In genomic region chr18:8401606-8402005, GRCh38 we compare ENCODE assay signal across 33 cellular contexts.
"Had no signal": no experiment of that assay in that cellular context is flagged by ENCODE, and none has a peak within 500 bp of the region (broad histone marks: within the 10 kb centered on the region; RNA-seq: fewer than 3 reads in every experiment).

No MANE protein-coding gene starts in this region.

- H3K9me3 Mint-ChIP-seq: activated B cell treated with CpG ODN at 0.5 μM for 24 hours; activated CD4-positive, alpha-beta memory T cell treated with anti-CD3 and anti-CD28 coated beads for 36 hours; activated CD4-positive, alpha-beta T cell treated with anti-CD3 and anti-CD28 coated beads, Interleukin-2, amount 10 ng/mL, durations not matched to agents 24 days and 14 days; activated CD8-positive, alpha-beta T cell treated with anti-CD3 and anti-CD28 coated beads for 36 hours; activated naive CD4-positive, alpha-beta T cell treated with anti-CD3 and anti-CD28 coated beads, Interleukin-2, amount 10 ng/mL, durations not matched to agents 7 days and 5 days; activated naive CD4-positive, alpha-beta T cell treated with anti-CD3 and anti-CD28 coated beads, Interleukin-2, amount 50 U/mL, for 24 hours; activated naive CD8-positive, alpha-beta T cell treated with anti-CD3 and anti-CD28 coated beads, Interleukin-2, amount 10 ng/mL, durations not matched to agents 7 days and 5 days; activated naive CD8-positive, alpha-beta T cell treated with anti-CD3 and anti-CD28 coated beads, Interleukin-2, amount 50 U/mL, for 24 hours; activated T-cell treated with anti-CD3 and anti-CD28 coated beads, Interleukin-2, amount 50 U/mL, for 24 hours; activated T-helper 2 cell treated with anti-CD3 and anti-CD28 coated beads, Interferon-gamma antibody, Interleukin-2, Interleukin-4, amounts not matched to agents 10 μg/mL and 5 μg/mL and 100 μg/mL, durations not matched to agents 14 hours and 24 hours and 36 hours; brain; T-helper 1 cell treated with Interleukin-12 subunit alpha and Interleukin-12 subunit beta and Interleukin-4 antibody, amounts not matched to agents 30 μg/mL and 1 μg/mL, for 36 hours; T-helper 2 cell treated with Interferon-gamma antibody and Interleukin-4, amounts not matched to agents 5 μg/mL and 100 μg/mL, for 36 hours had no signal

- H3K4me3 Mint-ChIP-seq: activated B cell treated with CpG ODN at 0.5 μM for 24 hours; activated CD4-positive, alpha-beta memory T cell treated with anti-CD3 and anti-CD28 coated beads for 36 hours; activated CD4-positive, alpha-beta T cell treated with anti-CD3 and anti-CD28 coated beads, Interleukin-2, amount 10 ng/mL, durations not matched to agents 24 days and 14 days; activated CD8-positive, alpha-beta memory T cell treated with anti-CD3 and anti-CD28 coated beads, Interleukin-2, amount 10 ng/mL, durations not matched to agents 7 days and 5 days; activated CD8-positive, alpha-beta T cell treated with anti-CD3 and anti-CD28 coated beads for 36 hours; activated naive CD4-positive, alpha-beta T cell treated with anti-CD3 and anti-CD28 coated beads, Interleukin-2, amount 10 ng/mL, durations not matched to agents 7 days and 5 days; activated naive CD4-positive, alpha-beta T cell treated with anti-CD3 and anti-CD28 coated beads, Interleukin-2, amount 50 U/mL, for 24 hours; activated naive CD8-positive, alpha-beta T cell; activated naive CD8-positive, alpha-beta T cell treated with anti-CD3 and anti-CD28 coated beads, Interleukin-2, amount 10 ng/mL, durations not matched to agents 7 days and 5 days; activated naive CD8-positive, alpha-beta T cell treated with anti-CD3 and anti-CD28 coated beads, Interleukin-2, amount 50 U/mL, for 24 hours; activated T-cell treated with anti-CD3 and anti-CD28 coated beads, Interleukin-2, amount 50 U/mL, for 24 hours; brain; T-helper 1 cell treated with Interleukin-12 subunit alpha and Interleukin-12 subunit beta and Interleukin-4 antibody, amounts not matched to agents 30 μg/mL and 1 μg/mL, for 36 hours; T-helper 2 cell treated with Interferon-gamma antibody and Interleukin-4, amounts not matched to agents 5 μg/mL and 100 μg/mL, for 36 hours had no signal

- H3K4me3 ChIP-seq: ascending aorta, cardiac muscle cell had no signal

- H3K27ac Mint-ChIP-seq: activated B cell treated with CpG ODN at 0.5 μM for 24 hours; activated CD4-positive, alpha-beta memory T cell treated with anti-CD3 and anti-CD28 coated beads for 36 hours; activated CD4-positive, alpha-beta T cell treated with anti-CD3 and anti-CD28 coated beads, Interleukin-2, amount 10 ng/mL, durations not matched to agents 24 days and 14 days; activated CD8-positive, alpha-beta memory T cell treated with anti-CD3 and anti-CD28 coated beads, Interleukin-2, amount 10 ng/mL, durations not matched to agents 7 days and 5 days; activated CD8-positive, alpha-beta T cell treated with anti-CD3 and anti-CD28 coated beads for 36 hours; activated naive CD4-positive, alpha-beta T cell treated with anti-CD3 and anti-CD28 coated beads, Interleukin-2, amount 10 ng/mL, durations not matched to agents 7 days and 5 days; activated naive CD4-positive, alpha-beta T cell treated with anti-CD3 and anti-CD28 coated beads, Interleukin-2, amount 50 U/mL, for 24 hours; activated naive CD8-positive, alpha-beta T cell; activated naive CD8-positive, alpha-beta T cell treated with anti-CD3 and anti-CD28 coated beads, Interleukin-2, amount 10 ng/mL, durations not matched to agents 7 days and 5 days; activated naive CD8-positive, alpha-beta T cell treated with anti-CD3 and anti-CD28 coated beads, Interleukin-2, amount 50 U/mL, for 24 hours; activated T-cell treated with anti-CD3 and anti-CD28 coated beads, Interleukin-2, amount 50 U/mL, for 24 hours; activated T-helper 2 cell treated with anti-CD3 and anti-CD28 coated beads, Interferon-gamma antibody, Interleukin-2, Interleukin-4, amounts not matched to agents 10 μg/mL and 5 μg/mL and 100 μg/mL, durations not matched to agents 14 hours and 24 hours and 36 hours; T-helper 1 cell treated with Interleukin-12 subunit alpha and Interleukin-12 subunit beta and Interleukin-4 antibody, amounts not matched to agents 30 μg/mL and 1 μg/mL, for 36 hours; T-helper 2 cell treated with Interferon-gamma antibody and Interleukin-4, amounts not matched to agents 5 μg/mL and 100 μg/mL, for 36 hours had no signal

- H3K27me3 ChIP-seq: ascending aorta, cardiac muscle cell had no signal

- H3K4me1 Mint-ChIP-seq: activated B cell treated with CpG ODN at 0.5 μM for 24 hours; activated CD4-positive, alpha-beta T cell treated with anti-CD3 and anti-CD28 coated beads, Interleukin-2, amount 10 ng/mL, durations not matched to agents 24 days and 14 days; activated CD8-positive, alpha-beta memory T cell treated with anti-CD3 and anti-CD28 coated beads, Interleukin-2, amount 10 ng/mL, durations not matched to agents 7 days and 5 days; activated naive CD4-positive, alpha-beta T cell treated with anti-CD3 and anti-CD28 coated beads, Interleukin-2, amount 10 ng/mL, durations not matched to agents 7 days and 5 days; activated naive CD4-positive, alpha-beta T cell treated with anti-CD3 and anti-CD28 coated beads, Interleukin-2, amount 50 U/mL, for 24 hours; activated naive CD8-positive, alpha-beta T cell treated with anti-CD3 and anti-CD28 coated beads, Interleukin-2, amount 10 ng/mL, durations not matched to agents 7 days and 5 days; activated naive CD8-positive, alpha-beta T cell treated with anti-CD3 and anti-CD28 coated beads, Interleukin-2, amount 50 U/mL, for 24 hours had no signal

- H3K36me3 ChIP-seq: WERI-Rb-1 had no signal

- H3K27me3 Mint-ChIP-seq: activated B cell treated with CpG ODN at 0.5 μM for 24 hours; activated CD4-positive, alpha-beta memory T cell treated with anti-CD3 and anti-CD28 coated beads for 36 hours; activated CD4-positive, alpha-beta T cell treated with anti-CD3 and anti-CD28 coated beads, Interleukin-2, amount 10 ng/mL, durations not matched to agents 24 days and 14 days; activated CD8-positive, alpha-beta memory T cell treated with anti-CD3 and anti-CD28 coated beads, Interleukin-2, amount 10 ng/mL, durations not matched to agents 7 days and 5 days; activated CD8-positive, alpha-beta T cell treated with anti-CD3 and anti-CD28 coated beads for 36 hours; activated naive CD4-positive, alpha-beta T cell treated with anti-CD3 and anti-CD28 coated beads, Interleukin-2, amount 10 ng/mL, durations not matched to agents 7 days and 5 days; activated naive CD4-positive, alpha-beta T cell treated with anti-CD3 and anti-CD28 coated beads, Interleukin-2, amount 50 U/mL, for 24 hours; activated naive CD8-positive, alpha-beta T cell; activated naive CD8-positive, alpha-beta T cell treated with anti-CD3 and anti-CD28 coated beads, Interleukin-2, amount 50 U/mL, for 24 hours; activated T-cell treated with anti-CD3 and anti-CD28 coated beads, Interleukin-2, amount 50 U/mL, for 24 hours; brain had no signal

- H3K4me1 ChIP-seq: ascending aorta had no signal

- H3K27ac ChIP-seq: ascending aorta, cardiac muscle cell, WERI-Rb-1 had no signal

- DNase-seq: activated B cell treated with CpG ODN at 0.5 μM for 24 hours; activated CD4-positive, alpha-beta memory T cell treated with anti-CD3 and anti-CD28 coated beads for 36 hours; activated CD4-positive, alpha-beta T cell treated with anti-CD3 and anti-CD28 coated beads for 4 hours; activated CD4-positive, alpha-beta T cell treated with anti-CD3 and anti-CD28 coated beads, Interleukin-2, amount 10 ng/mL, durations not matched to agents 24 days and 14 days; activated CD4-positive, alpha-beta T cell treated with anti-CD3 and anti-CD28 coated beads, Interleukin-2, amount 50 U/mL, for 1 hour; activated CD4-positive, alpha-beta T cell treated with anti-CD3 and anti-CD28 coated beads, Interleukin-2, amount 50 U/mL, for 4 hours; activated CD4-positive, CD25-positive, alpha-beta regulatory T cell treated with anti-CD3 and anti-CD28 coated beads, Interleukin-2, amount 50 U/mL, for 72 hours; activated CD8-positive, alpha-beta memory T cell treated with anti-CD3 and anti-CD28 coated beads, Interleukin-2, amount 10 ng/mL, durations not matched to agents 7 days and 5 days; activated CD8-positive, alpha-beta memory T cell treated with anti-CD3 and anti-CD28 coated beads, Interleukin-2, amount 50 U/mL, for 48 hours; activated CD8-positive, alpha-beta T cell treated with anti-CD3 and anti-CD28 coated beads for 36 hours; activated effector memory CD4-positive, alpha-beta T cell treated with Interleukin-2 at 50 U/mL for 16 hours; activated gamma-delta T cell; activated naive CD4-positive, alpha-beta T cell treated with anti-CD3 and anti-CD28 coated beads, Interleukin-2, amount 10 ng/mL, durations not matched to agents 7 days and 5 days; activated naive CD4-positive, alpha-beta T cell treated with Interleukin-2 at 50 U/mL for 16 hours; activated naive CD8-positive, alpha-beta T cell treated with anti-CD3 and anti-CD28 coated beads, Interleukin-2, amount 10 ng/mL, durations not matched to agents 7 days and 5 days; activated naive CD8-positive, alpha-beta T cell treated with anti-CD3 and anti-CD28 coated beads, Interleukin-2, amount 50 U/mL, for 24 hours; activated T-cell treated with anti-CD3 and anti-CD28 coated beads, Interleukin-2, amount 50 U/mL, for 24 hours; activated T-cell treated with anti-CD3 and anti-CD28 coated beads, Interleukin-2, amount 50 U/mL, for 48 hours; amygdala; anterior cingulate cortex; central memory CD4-positive, alpha-beta T cell; T-helper 1 cell; T-helper 2 cell; T-helper 9 cell; WERI-Rb-1 had no signal

- ATAC-seq: activated CD8-positive, alpha-beta memory T cell treated with anti-CD3 and anti-CD28 coated beads, Interleukin-2, amount 10 ng/mL, durations not matched to agents 7 days and 5 days; activated CD8-positive, alpha-beta T cell treated with anti-CD3 and anti-CD28 coated beads for 36 hours; activated naive CD8-positive, alpha-beta T cell treated with anti-CD3 and anti-CD28 coated beads, Interleukin-2, amount 50 U/mL, for 24 hours had no signal

- H3K36me3 Mint-ChIP-seq: activated CD8-positive, alpha-beta memory T cell treated with anti-CD3 and anti-CD28 coated beads, Interleukin-2, amount 10 ng/mL, durations not matched to agents 7 days and 5 days; activated naive CD4-positive, alpha-beta T cell treated with anti-CD3 and anti-CD28 coated beads, Interleukin-2, amount 10 ng/mL, durations not matched to agents 7 days and 5 days; activated naive CD4-positive, alpha-beta T cell treated with anti-CD3 and anti-CD28 coated beads, Interleukin-2, amount 50 U/mL, for 24 hours; activated naive CD8-positive, alpha-beta T cell; activated naive CD8-positive, alpha-beta T cell treated with anti-CD3 and anti-CD28 coated beads, Interleukin-2, amount 10 ng/mL, durations not matched to agents 7 days and 5 days had no signal
